In genomic region chr10:100995171-100995570, GRCh38 we compare ENCODE assay signal across 1 cellular context.
TF ChIP-seq lines count a peak whose summit lies in the region.

No MANE protein-coding gene starts in this region.

TF ChIP-seq in GM23338, 12 proteins besides CTCF, POLR2A, EP300 and RAD21 (continued from another document):
- TF ChIP-seq ZNF114 (CRISPR knock-in tag; IDR thresholded peaks at IDR 0.05) (no peak), STAT1 (IDR thresholded peaks at IDR 0.05; ENCODE audit: unreplicated experiment) (no peak), NANOG (IDR thresholded peaks at IDR 0.05; ENCODE audit: borderline replicate concordance) (no peak), EZH2 (IDR thresholded peaks at IDR 0.05; ENCODE audit: low read depth, unreplicated experiment) (no peak), ZNF462 (CRISPR knock-in tag; IDR thresholded peaks at IDR 0.05) (no peak), REST (IDR thresholded peaks at IDR 0.05; ENCODE audit: unreplicated experiment) (no peak), EZH2phosphoT487 (IDR thresholded peaks at IDR 0.05; ENCODE audit: unreplicated experiment) (no peak), ETS1 (IDR thresholded peaks at IDR 0.05) (no peak), JUNB (IDR thresholded peaks at IDR 0.05; ENCODE audit: unreplicated experiment) (no peak), CREB1 (CRISPR knock-in tag; IDR thresholded peaks at IDR 0.05; ENCODE audit: low read depth) (no peak), ZNF331 (CRISPR knock-in tag; IDR thresholded peaks at IDR 0.05; ENCODE audit: low read depth) (no peak)
